Comparison of ENCODE assay signal across 1 cellular context in genomic region chr9:136944519-136945332, GRCh38.
TF ChIP-seq lines count a peak whose summit lies in the region.

TSS of gene C8G (plus strand) at chr9:136945243. CDS start at chr9:136945321, 78 bp downstream.
TSS of gene FBXW5 (minus strand) at chr9:136944738. CDS start at chr9:136944083, 655 bp downstream.

TF ChIP-seq in SK-N-SH, 30 proteins besides CTCF, POLR2A, EP300 and RAD21 (continued from another document):
- TF ChIP-seq EZH2phosphoT487 (IDR thresholded peaks at IDR 0.05; ENCODE audit: borderline replicate concordance, low read depth) (no peak), POLR2AphosphoS5 (IDR thresholded peaks at IDR 0.05; ENCODE audit: low read depth, low read length) (0 out of 2 replicates have a peak, but pooled peaks have one; percentile 35), FOSL2 (IDR thresholded peaks at IDR 0.05; ENCODE audit: borderline replicate concordance, low read depth) (no peak), SIN3A (IDR thresholded peaks at IDR 0.05; ENCODE audit: borderline replicate concordance, low read depth, low read length) (0 out of 2 replicates have a peak, but pooled peaks have one; percentile 24), ELF1 (IDR thresholded peaks at IDR 0.05) (peak; percentile 51; the same call in 1 of the 2 replicates), SMC3 (IDR thresholded peaks at IDR 0.05; ENCODE audit: low read depth, low read length) (peak; percentile 17; the same call in 1 of the 2 replicates), IRF3 (IDR thresholded peaks at IDR 0.05; ENCODE audit: low read depth, low read length) (no peak), REST (IDR thresholded peaks at IDR 0.05; ENCODE audit: low read depth, low read length) (no peak), GABPA (IDR thresholded peaks at IDR 0.05; ENCODE audit: low read depth) (peak; percentile 57), MAX (IDR thresholded peaks at IDR 0.05; ENCODE audit: low read depth) (peak; percentile 59), TEAD4 (IDR thresholded peaks at IDR 0.05; ENCODE audit: borderline replicate concordance, insufficient read depth) (no peak), RFX5 (IDR thresholded peaks at IDR 0.05; ENCODE audit: low read length) (no peak)
TF ChIP-seq in SK-N-SH: peak in this region for 10.
